ENCODE assay signal across 8 cellular contexts in genomic region chr10:12349628-12350166, GRCh38. TPM values are rescaled to one million over a fixed set of nuclear protein-coding genes. Genes with fewer than 3 reads are reported as not detected.
DNase-seq lines count a peak whose midpoint lies in the region; ATAC-seq and TF ChIP-seq lines count a peak whose summit lies in the region.

No MANE protein-coding gene starts in this region.

- no peaks in the 10 kb centered on the region for H3K9me3 Mint-ChIP-seq in central memory CD8-positive, alpha-beta T cell
- no peaks in the 10 kb centered on the region for H3K9me3 Mint-ChIP-seq in naive thymus-derived CD4-positive, alpha-beta T cell

- CTCF ChIA-PET in AG04449 (lab: Yijun Ruan, JAX): interaction anchor here (1.1 to 1.7 kb wide), 4 partner anchors 9 to 362 kb away, joined by 3 to 7 read pairs (median 6); no protein-coding TSS in a partner anchor
- CTCF ChIA-PET in naive thymus-derived CD4-positive, alpha-beta T cell (lab: Charles Lee): interaction anchor here (1.9 kb wide), 1 partner anchor 85 kb away, joined by 6 read pairs; no protein-coding TSS in a partner anchor

- TF ChIP-seq CTCF in AG04449 (IDR thresholded peaks at IDR 0.05; ENCODE audit: insufficient read depth, low read length, missing control alignments) (no peak), HL-60 (IDR thresholded peaks at IDR 0.05; ENCODE audit: insufficient read depth, low read length) (no peak)

- intact Hi-C loops in naive thymus-derived CD4-positive, alpha-beta T cell (cut with micrococcal nuclease): loop anchor here (1.0 to 10.0 kb wide), 25 partner anchors 17 to 1438 kb away; partner anchors contain the start of genes CDC123 (in 2 of the 2), UPF2 (in 2 of the 2), DHTKD1 (in 1 of the 2) and NUDT5 (in 1 of the 2)

- in situ Hi-C loops in G401 (cut with HindIII; ENCODE audit: low sequenced_read_pairs): no loop called here

- no peaks in the 10 kb centered on the region for H3K27me3 Mint-ChIP-seq in central memory CD8-positive, alpha-beta T cell
- peaks cover 0 to 61% (median 0%) of the 10 kb centered on the region in 5 donors for H3K27me3 Mint-ChIP-seq in naive thymus-derived CD4-positive, alpha-beta T cell

- H3K4me3 ChIP-seq in AG04449 (ENCODE audit: low read depth, low read length): peak overlapping the region; percentile 83
- peak overlapping the region; percentile 45 for H3K4me3 ChIP-seq in HL-60 (replicated peaks; ENCODE audit: insufficient read depth, low read length)
- H3K4me3 ChIP-seq in naive thymus-derived CD4-positive, alpha-beta T cell (ENCODE audit: low read length): peak overlapping the region; percentile 83

- no peaks in the 10 kb centered on the region for H3K27me3 ChIP-seq in HL-60 (ENCODE audit: insufficient read depth, poor library complexity, severe bottlenecking)
- H3K27me3 ChIP-seq in naive thymus-derived CD4-positive, alpha-beta T cell (ENCODE audit: control insufficient read depth in 2 of 2, insufficient read depth in 2 of 2, low read length in 2 of 2): no peaks in the 10 kb centered on the region

- peaks cover 0 to 4% (median 0%) of the 10 kb centered on the region in 3 experiments for H3K36me3 ChIP-seq in naive thymus-derived CD4-positive, alpha-beta T cell (ENCODE audit: control insufficient read depth in 2 of 3, insufficient read depth in 3 of 3, low read length in 3 of 3)

- ATAC-seq in GM19351 (IDR thresholded peaks at IDR 0.05; ENCODE audit: unreplicated experiment): peak; percentile 50
- no peak for ATAC-seq in central memory CD8-positive, alpha-beta T cell (replicated peaks; ENCODE audit: extremely low read depth, poor library complexity, severe bottlenecking)
- ATAC-seq in naive thymus-derived CD4-positive, alpha-beta T cell: no peak

- H3K36me3 Mint-ChIP-seq in central memory CD8-positive, alpha-beta T cell (ENCODE audit: insufficient read depth): peaks cover 29% of the 10 kb centered on the region
- H3K36me3 Mint-ChIP-seq in naive thymus-derived CD4-positive, alpha-beta T cell: peaks cover 0 to 7% (median 0%) of the 10 kb centered on the region in 5 donors

- no peak overlapping the region for H3K27ac ChIP-seq in HL-60 (replicated peaks)
- peak overlapping the region; percentile 89 for H3K27ac ChIP-seq in naive thymus-derived CD4-positive, alpha-beta T cell (ENCODE audit: low read depth, low read length)

- no peaks in the 10 kb centered on the region for H3K9me3 ChIP-seq in naive thymus-derived CD4-positive, alpha-beta T cell (ENCODE audit: control insufficient read depth in 2 of 3, low read length in 3 of 3)

- H3K4me1 ChIP-seq in naive thymus-derived CD4-positive, alpha-beta T cell (ENCODE audit: control insufficient read depth in 2 of 2, insufficient read depth in 2 of 2, low read length in 2 of 2): peaks cover 18 to 19% of the 10 kb centered on the region in 2 donors

- peaks cover 40% of the 10 kb centered on the region for H3K4me1 Mint-ChIP-seq in central memory CD8-positive, alpha-beta T cell
- H3K4me1 Mint-ChIP-seq in naive thymus-derived CD4-positive, alpha-beta T cell: peaks cover 24 to 52% (median 42%) of the 10 kb centered on the region in 7 donors

- POLR2A ChIA-PET in AG04449 (lab: Yijun Ruan, JAX): interaction anchor here (1.0 kb wide), 1 partner anchor 12 kb away, joined by 3 read pairs; no protein-coding TSS in a partner anchor
- POLR2A ChIA-PET in naive thymus-derived CD4-positive, alpha-beta T cell (lab: Charles Lee): interaction anchor here (1.4 to 2.0 kb wide), 3 partner anchors 9 to 240 kb away, joined by 4 to 11 read pairs (median 5); no protein-coding TSS in a partner anchor

- DNase-seq in AG04449 (ENCODE audit: low read depth, low spot score): no peak
- DNase-seq in HL-60 (ENCODE audit: low read depth in 1 of 2, low spot score in 1 of 2): peak in 1 of 2 experiments; percentile 67
- no peak for DNase-seq in central memory CD8-positive, alpha-beta T cell (ENCODE audit: low spot score in 2 of 2)
- DNase-seq in naive thymus-derived CD4-positive, alpha-beta T cell: peak in 1 of 9 donors; percentile 20
- no peak for DNase-seq in ecto neural progenitor cell (ENCODE audit: low spot score)
- DNase-seq in G401 (ENCODE audit: low spot score): no peak
- DNase-seq in activated gamma-delta T cell (lab: John Stamatoyannopoulos, UW): no peak

- peak overlapping the region; percentile 98 for H3K4me3 Mint-ChIP-seq in central memory CD8-positive, alpha-beta T cell
- peak overlapping the region; percentile 78 to 99 (median 97) for H3K4me3 Mint-ChIP-seq in naive thymus-derived CD4-positive, alpha-beta T cell

- H3K27ac Mint-ChIP-seq in central memory CD8-positive, alpha-beta T cell (ENCODE audit: low read depth): peak overlapping the region; percentile 99
- peak overlapping the region; percentile 78 to 99 (median 97) for H3K27ac Mint-ChIP-seq in naive thymus-derived CD4-positive, alpha-beta T cell

RNA-seq across cellular contexts. Expression of gene CAMK1D, which starts 0.3 kb away (rescaled TPM):
- 10 to 100 TPM; 12.5 to 43.2 (median 18.7) TPM for total RNA-seq in naive thymus-derived CD4-positive, alpha-beta T cell
- 10 to 100 TPM; 14.9 to 18.6 TPM for polyA plus RNA-seq in naive thymus-derived CD4-positive, alpha-beta T cell
- 0.10 TPM in 1 of 2 replicates, not detected in the other for total RNA-seq in G401 (2014; rRNA removed; shearing (Covaris generic))

Comparison
In these comparisons a context has a peak if more than half of its experiments do, and no peak if none do; other contexts are left out.
1. RNA of gene CAMK1D, which starts 0.3 kb away (total RNA-seq): 12.5 to 43.2 TPM in naive thymus-derived CD4-positive, alpha-beta T cell; 0.10 TPM in G401; every median in the first group is over 10 times any median in the second.
2. Peak in every context shown above with its lines, with median percentiles within 50 percentile points of each other: H3K4me3 ChIP-seq.